Comparison of ENCODE assay signal across 1 cellular context in the genomic region with DNA sequence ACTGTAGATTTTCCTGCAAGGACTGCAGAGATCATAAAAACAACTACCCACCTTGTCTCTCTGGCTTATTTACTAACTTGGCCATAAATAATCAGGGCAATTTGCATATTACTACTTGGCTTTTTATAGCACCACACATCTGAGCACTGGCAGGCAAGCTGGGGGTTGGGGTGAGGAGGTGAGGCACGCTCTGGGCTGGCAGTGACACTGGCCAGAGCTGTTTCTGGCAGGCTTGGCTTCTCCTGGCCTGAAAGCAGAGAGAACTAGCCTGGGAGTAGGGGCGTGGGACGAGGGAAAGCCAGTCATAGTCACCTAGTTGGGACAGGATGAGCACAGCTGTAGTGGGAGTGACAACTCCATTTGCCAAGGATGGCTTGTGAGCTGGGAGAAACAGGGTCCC.
TF ChIP-seq lines count a peak whose summit lies in the region.

No MANE protein-coding gene starts in this region.

TF ChIP-seq in GM23338, 12 proteins besides CTCF, POLR2A, EP300 and RAD21 (continued from another document):
- TF ChIP-seq REST (IDR thresholded peaks at IDR 0.05; ENCODE audit: unreplicated experiment) (no peak), ZNF114 (CRISPR knock-in tag; IDR thresholded peaks at IDR 0.05) (no peak), NANOG (IDR thresholded peaks at IDR 0.05; ENCODE audit: borderline replicate concordance) (no peak), ETS1 (IDR thresholded peaks at IDR 0.05) (no peak), ZNF331 (CRISPR knock-in tag; IDR thresholded peaks at IDR 0.05; ENCODE audit: low read depth) (no peak), EZH2phosphoT487 (IDR thresholded peaks at IDR 0.05; ENCODE audit: unreplicated experiment) (no peak), POLR2AphosphoS5 (IDR thresholded peaks at IDR 0.05; ENCODE audit: low read depth) (no peak), CREB1 (CRISPR knock-in tag; IDR thresholded peaks at IDR 0.05; ENCODE audit: low read depth) (no peak), STAT1 (IDR thresholded peaks at IDR 0.05; ENCODE audit: unreplicated experiment) (no peak), EZH2 (IDR thresholded peaks at IDR 0.05; ENCODE audit: low read depth, unreplicated experiment) (no peak)
- TF ChIP-seq, protein P1, sequence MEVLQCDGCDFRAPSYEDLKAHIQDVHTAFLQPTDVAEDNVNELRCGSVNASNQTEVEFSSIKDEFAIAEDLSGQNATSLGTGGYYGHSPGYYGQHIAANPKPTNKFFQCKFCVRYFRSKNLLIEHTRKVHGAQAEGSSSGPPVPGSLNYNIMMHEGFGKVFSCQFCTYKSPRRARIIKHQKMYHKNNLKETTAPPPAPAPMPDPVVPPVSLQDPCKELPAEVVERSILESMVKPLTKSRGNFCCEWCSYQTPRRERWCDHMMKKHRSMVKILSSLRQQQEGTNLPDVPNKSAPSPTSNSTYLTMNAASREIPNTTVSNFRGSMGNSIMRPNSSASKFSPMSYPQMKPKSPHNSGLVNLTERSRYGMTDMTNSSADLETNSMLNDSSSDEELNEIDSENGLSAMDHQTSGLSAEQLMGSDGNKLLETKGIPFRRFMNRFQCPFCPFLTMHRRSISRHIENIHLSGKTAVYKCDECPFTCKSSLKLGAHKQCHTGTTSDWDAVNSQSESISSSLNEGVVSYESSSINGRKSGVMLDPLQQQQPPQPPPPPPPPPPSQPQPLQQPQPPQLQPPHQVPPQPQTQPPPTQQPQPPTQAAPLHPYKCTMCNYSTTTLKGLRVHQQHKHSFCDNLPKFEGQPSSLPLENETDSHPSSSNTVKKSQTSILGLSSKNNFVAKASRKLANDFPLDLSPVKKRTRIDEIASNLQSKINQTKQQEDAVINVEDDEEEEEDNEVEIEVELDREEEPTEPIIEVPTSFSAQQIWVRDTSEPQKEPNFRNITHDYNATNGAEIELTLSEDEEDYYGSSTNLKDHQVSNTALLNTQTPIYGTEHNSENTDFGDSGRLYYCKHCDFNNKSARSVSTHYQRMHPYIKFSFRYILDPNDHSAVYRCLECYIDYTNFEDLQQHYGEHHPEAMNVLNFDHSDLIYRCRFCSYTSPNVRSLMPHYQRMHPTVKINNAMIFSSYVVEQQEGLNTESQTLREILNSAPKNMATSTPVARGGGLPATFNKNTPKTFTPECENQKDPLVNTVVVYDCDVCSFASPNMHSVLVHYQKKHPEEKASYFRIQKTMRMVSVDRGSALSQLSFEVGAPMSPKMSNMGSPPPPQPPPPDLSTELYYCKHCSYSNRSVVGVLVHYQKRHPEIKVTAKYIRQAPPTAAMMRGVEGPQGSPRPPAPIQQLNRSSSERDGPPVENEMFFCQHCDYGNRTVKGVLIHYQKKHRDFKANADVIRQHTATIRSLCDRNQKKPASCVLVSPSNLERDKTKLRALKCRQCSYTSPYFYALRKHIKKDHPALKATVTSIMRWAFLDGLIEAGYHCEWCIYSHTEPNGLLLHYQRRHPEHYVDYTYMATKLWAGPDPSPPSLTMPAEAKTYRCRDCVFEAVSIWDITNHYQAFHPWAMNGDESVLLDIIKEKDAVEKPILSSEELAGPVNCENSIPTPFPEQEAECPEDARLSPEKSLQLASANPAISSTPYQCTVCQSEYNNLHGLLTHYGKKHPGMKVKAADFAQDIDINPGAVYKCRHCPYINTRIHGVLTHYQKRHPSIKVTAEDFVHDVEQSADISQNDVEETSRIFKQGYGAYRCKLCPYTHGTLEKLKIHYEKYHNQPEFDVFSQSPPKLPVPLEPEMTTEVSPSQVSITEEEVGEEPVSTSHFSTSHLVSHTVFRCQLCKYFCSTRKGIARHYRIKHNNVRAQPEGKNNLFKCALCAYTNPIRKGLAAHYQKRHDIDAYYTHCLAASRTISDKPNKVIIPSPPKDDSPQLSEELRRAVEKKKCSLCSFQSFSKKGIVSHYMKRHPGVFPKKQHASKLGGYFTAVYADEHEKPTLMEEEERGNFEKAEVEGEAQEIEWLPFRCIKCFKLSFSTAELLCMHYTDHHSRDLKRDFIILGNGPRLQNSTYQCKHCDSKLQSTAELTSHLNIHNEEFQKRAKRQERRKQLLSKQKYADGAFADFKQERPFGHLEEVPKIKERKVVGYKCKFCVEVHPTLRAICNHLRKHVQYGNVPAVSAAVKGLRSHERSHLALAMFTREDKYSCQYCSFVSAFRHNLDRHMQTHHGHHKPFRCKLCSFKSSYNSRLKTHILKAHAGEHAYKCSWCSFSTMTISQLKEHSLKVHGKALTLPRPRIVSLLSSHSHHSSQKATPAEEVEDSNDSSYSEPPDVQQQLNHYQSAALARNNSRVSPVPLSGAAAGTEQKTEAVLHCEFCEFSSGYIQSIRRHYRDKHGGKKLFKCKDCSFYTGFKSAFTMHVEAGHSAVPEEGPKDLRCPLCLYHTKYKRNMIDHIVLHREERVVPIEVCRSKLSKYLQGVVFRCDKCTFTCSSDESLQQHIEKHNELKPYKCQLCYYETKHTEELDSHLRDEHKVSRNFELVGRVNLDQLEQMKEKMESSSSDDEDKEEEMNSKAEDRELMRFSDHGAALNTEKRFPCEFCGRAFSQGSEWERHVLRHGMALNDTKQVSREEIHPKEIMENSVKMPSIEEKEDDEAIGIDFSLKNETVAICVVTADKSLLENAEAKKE (CRISPR knock-in tag; IDR thresholded peaks at IDR 0.05) = no peak
